12 cellular contexts compared by ENCODE assay signal in the genomic region with DNA sequence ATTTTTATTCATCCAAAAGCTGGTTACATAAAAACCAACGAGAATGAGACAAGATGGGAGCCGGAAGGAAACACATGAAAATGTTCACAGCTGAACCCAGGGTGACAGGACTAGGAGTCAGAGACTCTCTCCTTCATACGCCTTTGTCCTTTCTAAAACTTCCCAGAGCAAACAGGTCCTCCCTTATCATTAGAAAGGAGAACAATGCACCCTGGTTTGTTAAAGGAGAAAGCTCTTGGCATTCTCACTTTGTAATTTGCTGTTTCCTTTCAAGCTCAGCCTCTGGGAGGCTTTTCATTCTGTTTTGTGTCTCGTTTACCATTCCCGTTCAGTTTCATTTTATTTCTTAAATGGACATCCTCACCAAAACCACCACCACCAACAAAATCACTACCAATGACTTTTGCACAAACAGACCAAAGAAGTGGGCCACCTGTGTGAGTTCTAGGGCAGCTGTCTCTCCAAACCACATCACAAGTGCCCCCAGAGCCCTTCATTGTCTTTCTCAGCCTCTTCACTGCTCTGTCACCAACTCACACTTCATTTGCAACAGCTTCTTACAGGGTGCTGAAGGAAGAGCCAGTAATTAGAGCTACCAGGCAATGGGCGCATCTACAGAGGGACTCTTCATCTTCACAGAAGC.
DNase-seq lines count a peak whose midpoint lies in the region; ATAC-seq and TF ChIP-seq lines count a peak whose summit lies in the region.
"Had no signal": no experiment of that assay in that cellular context is flagged by ENCODE, and none has a peak within 500 bp of the region (broad histone marks: within the 10 kb centered on the region; RNA-seq: fewer than 3 reads in every experiment).

No MANE protein-coding gene starts in this region.

- no peaks in the 10 kb centered on the region for H3K27me3 ChIP-seq in left ventricle myocardium inferior (ENCODE audit: low read depth)
- H3K27me3 ChIP-seq in lower lobe of right lung (ENCODE audit: low read depth): no peaks in the 10 kb centered on the region
- H3K27me3 ChIP-seq in uterus: no peaks in the 10 kb centered on the region
- H3K27me3 ChIP-seq: thyroid gland had no signal

- TF ChIP-seq CTCF in left ventricle myocardium inferior (IDR thresholded peaks at IDR 0.05; ENCODE audit: borderline replicate concordance) (no peak), lower lobe of right lung (IDR thresholded peaks at IDR 0.05) (no peak), uterus (IDR thresholded peaks at IDR 0.05) (no peak), CD14-positive monocyte (IDR thresholded peaks at IDR 0.05) (no peak)

- peak overlapping the region; percentile 40 for H3K4me3 Mint-ChIP-seq in activated T-helper 2 cell treated with anti-CD3 and anti-CD28 coated beads, Interferon-gamma antibody, Interleukin-2, Interleukin-4, amounts not matched to agents 10 μg/mL and 5 μg/mL and 100 μg/mL, durations not matched to agents 14 hours and 24 hours and 36 hours (ENCODE audit: low read depth)
- no peak overlapping the region for H3K4me3 Mint-ChIP-seq in CD14-positive monocyte

- H3K9me3 ChIP-seq in left ventricle myocardium inferior (replicated peaks) (no peaks in the 10 kb centered on the region), lower lobe of right lung (no peaks in the 10 kb centered on the region), uterus (no peaks in the 10 kb centered on the region)
- H3K9me3 ChIP-seq: thyroid gland had no signal

- peaks cover 64% of the 10 kb centered on the region for H3K4me1 Mint-ChIP-seq in activated T-helper 2 cell treated with anti-CD3 and anti-CD28 coated beads, Interferon-gamma antibody, Interleukin-2, Interleukin-4, amounts not matched to agents 10 μg/mL and 5 μg/mL and 100 μg/mL, durations not matched to agents 14 hours and 24 hours and 36 hours (ENCODE audit: low read depth)
- H3K4me1 Mint-ChIP-seq in CD14-positive monocyte: peaks cover 24% of the 10 kb centered on the region

- TF ChIP-seq POLR2A in uterus (IDR thresholded peaks at IDR 0.05): no peak

- H3K27me3 Mint-ChIP-seq in activated T-helper 2 cell treated with anti-CD3 and anti-CD28 coated beads, Interferon-gamma antibody, Interleukin-2, Interleukin-4, amounts not matched to agents 10 μg/mL and 5 μg/mL and 100 μg/mL, durations not matched to agents 14 hours and 24 hours and 36 hours (ENCODE audit: low read depth): no peaks in the 10 kb centered on the region
- peaks cover 0 to 4% (median 0%) of the 10 kb centered on the region in 3 donors for H3K27me3 Mint-ChIP-seq in CD14-positive monocyte (ENCODE audit: low read depth in 3 of 3)

- H3K36me3 ChIP-seq in left ventricle myocardium inferior (no peaks in the 10 kb centered on the region), lower lobe of right lung (no peaks in the 10 kb centered on the region), uterus (no peaks in the 10 kb centered on the region)
- H3K36me3 ChIP-seq: thyroid gland had no signal

- ATAC-seq in Right ventricle myocardium inferior: no peak
- no peak for ATAC-seq in lower lobe of right lung
- no peak for ATAC-seq in GM21423 (IDR thresholded peaks at IDR 0.05; ENCODE audit: unreplicated experiment)

- peaks cover 15% of the 10 kb centered on the region for H3K36me3 Mint-ChIP-seq in activated T-helper 2 cell treated with anti-CD3 and anti-CD28 coated beads, Interferon-gamma antibody, Interleukin-2, Interleukin-4, amounts not matched to agents 10 μg/mL and 5 μg/mL and 100 μg/mL, durations not matched to agents 14 hours and 24 hours and 36 hours (ENCODE audit: low read depth)
- peaks cover 16% of the 10 kb centered on the region in 2 donors for H3K36me3 Mint-ChIP-seq in CD14-positive monocyte

- DNase-seq in left ventricle myocardium inferior (no peak), Right ventricle myocardium inferior (ENCODE audit: missing footprints) (no peak), lower lobe of right lung (no peak), uterus (no peak), CD14-positive monocyte (ENCODE audit: low spot score) (no peak)
- no peak for DNase-seq in activated T-helper 2 cell treated with anti-CD3 and anti-CD28 coated beads, Interferon-gamma antibody, Interleukin-2, Interleukin-4, amounts not matched to agents 10 μg/mL and 5 μg/mL and 100 μg/mL, durations not matched to agents 14 hours and 24 hours and 36 hours (ENCODE audit: low spot score)
- DNase-seq in NK-92 treated with Interleukin-12 subunit alpha and Interleukin-12 subunit beta, amount 100 ng/mL, for 24 hours (lab: John Stamatoyannopoulos, UW): no peak
- DNase-seq: activated CD4-positive, CD25-positive, alpha-beta regulatory T cell; NCI-H1092; stimulated activated CD4-positive, alpha-beta T cell treated with anti-CD3 and anti-CD28 coated beads, Interleukin-15, amount 100 ng/mL, for 24 hours; thyroid gland had no signal

- H3K4me1 ChIP-seq in left ventricle myocardium inferior (peaks cover 95% of the 10 kb centered on the region), lower lobe of right lung (peaks cover 35% of the 10 kb centered on the region), uterus (no peaks in the 10 kb centered on the region)

- H3K27ac Mint-ChIP-seq in activated T-helper 2 cell treated with anti-CD3 and anti-CD28 coated beads, Interferon-gamma antibody, Interleukin-2, Interleukin-4, amounts not matched to agents 10 μg/mL and 5 μg/mL and 100 μg/mL, durations not matched to agents 14 hours and 24 hours and 36 hours: peak overlapping the region; percentile 47
- H3K27ac Mint-ChIP-seq in CD14-positive monocyte: peak overlapping the region in 2 of 7 donors; percentile 27 to 37

- H3K4me3 ChIP-seq in left ventricle myocardium inferior: no peak overlapping the region
- H3K4me3 ChIP-seq in lower lobe of right lung: no peak overlapping the region
- no peak overlapping the region for H3K4me3 ChIP-seq in uterus
- H3K4me3 ChIP-seq: thyroid gland had no signal

- H3K27ac ChIP-seq in left ventricle myocardium inferior (replicated peaks): peak overlapping the region; percentile 66
- peak overlapping the region; percentile 27 for H3K27ac ChIP-seq in lower lobe of right lung
- peak overlapping the region; percentile 13 to 49 for H3K27ac ChIP-seq in uterus
- H3K27ac ChIP-seq: thyroid gland had no signal

- no peaks in the 10 kb centered on the region for H3K9me3 Mint-ChIP-seq in activated T-helper 2 cell treated with anti-CD3 and anti-CD28 coated beads, Interferon-gamma antibody, Interleukin-2, Interleukin-4, amounts not matched to agents 10 μg/mL and 5 μg/mL and 100 μg/mL, durations not matched to agents 14 hours and 24 hours and 36 hours
- no peaks in the 10 kb centered on the region for H3K9me3 Mint-ChIP-seq in CD14-positive monocyte

- intact Hi-C loops in left ventricle myocardium inferior (cut with micrococcal nuclease) (no loop called here), Right ventricle myocardium inferior (cut with DNase I) (no loop called here), lower lobe of right lung (cut with DNase I) (no loop called here), uterus (cut with DNase I; ENCODE audit: low total_unique reads) (no loop called here), CD14-positive monocyte (cut with micrococcal nuclease) (no loop called here)
- intact Hi-C loops in activated T-helper 2 cell treated with anti-CD3 and anti-CD28 coated beads, Interferon-gamma antibody, Interleukin-2, Interleukin-4, amounts not matched to agents 10 μg/mL and 5 μg/mL and 100 μg/mL, durations not matched to agents 14 hours and 24 hours and 36 hours (cut with micrococcal nuclease): loop anchor here (2.0 kb wide), 1 partner anchor 79 kb away; no protein-coding TSS in a partner anchor
